10 cellular contexts compared by ENCODE assay signal in genomic region chr2:25253153-25253617, GRCh38.
DNase-seq lines count a peak whose midpoint lies in the region; ATAC-seq and TF ChIP-seq lines count a peak whose summit lies in the region.
"Had no signal": no experiment of that assay in that cellular context is flagged by ENCODE, and none has a peak within 500 bp of the region (broad histone marks: within the 10 kb centered on the region; RNA-seq: fewer than 3 reads in every experiment).

No MANE protein-coding gene starts in this region.

- ATAC-seq in central memory CD8-positive, alpha-beta T cell (replicated peaks; ENCODE audit: extremely low read depth, poor library complexity, severe bottlenecking), result no peak
- no peak for ATAC-seq in HG03175 (IDR thresholded peaks at IDR 0.05; ENCODE audit: unreplicated experiment)

- H3K9me3 Mint-ChIP-seq in activated naive CD4-positive, alpha-beta T cell treated with anti-CD3 and anti-CD28 coated beads, Interleukin-2, amount 10 ng/mL, durations not matched to agents 7 days and 5 days, result no peaks in the 10 kb centered on the region
- no peaks in the 10 kb centered on the region for H3K9me3 Mint-ChIP-seq in central memory CD8-positive, alpha-beta T cell

- no peaks in the 10 kb centered on the region for H3K36me3 ChIP-seq in mucosa of stomach (ENCODE audit: control insufficient read depth, insufficient read depth, low read length)
- no peaks in the 10 kb centered on the region for H3K36me3 ChIP-seq in transverse colon

- peaks cover 42% of the 10 kb centered on the region for H3K36me3 Mint-ChIP-seq in activated naive CD4-positive, alpha-beta T cell treated with anti-CD3 and anti-CD28 coated beads, Interleukin-2, amount 10 ng/mL, durations not matched to agents 7 days and 5 days
- peaks cover 6% of the 10 kb centered on the region for H3K36me3 Mint-ChIP-seq in central memory CD8-positive, alpha-beta T cell (ENCODE audit: insufficient read depth)

- 82 to 85% methylated on average over 10 to 11 of the region's 11 CpGs for WGBS in transverse colon (ENCODE audit: low coverage in 1 of 2), 2 donors

- H3K9me3 ChIP-seq in mucosa of stomach (ENCODE audit: control insufficient read depth, low read length) (no peaks in the 10 kb centered on the region), transverse colon (no peaks in the 10 kb centered on the region)

- intact Hi-C loops in transverse colon (cut with DNase I; ENCODE audit: low total_unique reads), result no loop called here

- H3K9ac ChIP-seq in mucosa of stomach (ENCODE audit: low read length), result peak overlapping the region; percentile 73

- peak overlapping the region; percentile 84 to 90 (median 88) for H3K27ac ChIP-seq in transverse colon

- TF ChIP-seq POLR2A in transverse colon (IDR thresholded peaks at IDR 0.05), result no peak

- no peaks in the 10 kb centered on the region for H3K27me3 Mint-ChIP-seq in activated naive CD4-positive, alpha-beta T cell treated with anti-CD3 and anti-CD28 coated beads, Interleukin-2, amount 10 ng/mL, durations not matched to agents 7 days and 5 days
- no peaks in the 10 kb centered on the region for H3K27me3 Mint-ChIP-seq in central memory CD8-positive, alpha-beta T cell

- no peak overlapping the region for H3K4me3 ChIP-seq in mucosa of stomach (ENCODE audit: low read length)
- peak overlapping the region in 2 of 4 donors; percentile 70 to 77 for H3K4me3 ChIP-seq in transverse colon

- CTCF ChIA-PET in activated naive CD4-positive, alpha-beta T cell treated with anti-CD3 and anti-CD28 coated beads, Interleukin-2, amount 10 ng/mL, durations not matched to agents 7 days and 5 days (lab: Charles Lee), result no interaction called here

- H3K4me3 Mint-ChIP-seq in activated naive CD4-positive, alpha-beta T cell treated with anti-CD3 and anti-CD28 coated beads, Interleukin-2, amount 10 ng/mL, durations not matched to agents 7 days and 5 days, result peak overlapping the region; percentile 58
- H3K4me3 Mint-ChIP-seq in central memory CD8-positive, alpha-beta T cell, result peak overlapping the region; percentile 69

- no peak for TF ChIP-seq CTCF in transverse colon (IDR thresholded peaks at IDR 0.05)

- H3K27me3 ChIP-seq in mucosa of stomach (ENCODE audit: control insufficient read depth, insufficient read depth, low read length), result no peaks in the 10 kb centered on the region
- H3K27me3 ChIP-seq in transverse colon, result no peaks in the 10 kb centered on the region

- in situ Hi-C loops in transverse colon (cut with MboI; ENCODE audit: low pct_ligation_motif_present in 1 of 4, low pct_unique_long_range_greater_than_20kb in 1 of 4, low sequenced_read_pairs in 3 of 4), result no loop called here

- peaks cover 32% of the 10 kb centered on the region for H3K4me1 Mint-ChIP-seq in activated naive CD4-positive, alpha-beta T cell treated with anti-CD3 and anti-CD28 coated beads, Interleukin-2, amount 10 ng/mL, durations not matched to agents 7 days and 5 days
- H3K4me1 Mint-ChIP-seq in central memory CD8-positive, alpha-beta T cell, result peaks cover 17% of the 10 kb centered on the region

- H3K4me1 ChIP-seq in mucosa of stomach (ENCODE audit: control insufficient read depth, insufficient read depth, low read length) (peaks cover 23% of the 10 kb centered on the region), transverse colon (peaks cover 5 to 34% (median 20%) of the 10 kb centered on the region in 4 donors)

- DNase-seq in activated naive CD4-positive, alpha-beta T cell treated with anti-CD3 and anti-CD28 coated beads, Interleukin-2, amount 10 ng/mL, durations not matched to agents 7 days and 5 days, result no peak
- no peak for DNase-seq in activated naive CD4-positive, alpha-beta T cell treated with anti-CD3 and anti-CD28 coated beads, Interleukin-2, amount 50 U/mL, for 16 hours
- DNase-seq in central memory CD8-positive, alpha-beta T cell (ENCODE audit: low spot score in 2 of 2), result no peak
- DNase-seq in transverse colon, result no peak
- no peak for DNase-seq in H4 (ENCODE audit: low spot score)
- no peak for DNase-seq in activated CD8-positive, alpha-beta memory T cell treated with anti-CD3 and anti-CD28 coated beads, Interleukin-2, amount 50 U/mL, for 4 hours
- DNase-seq: C1 segment of cervical spinal cord, head of caudate nucleus had no signal

- TF ChIP-seq EP300 in transverse colon (IDR thresholded peaks at IDR 0.05; ENCODE audit: low read depth), result no peak

- peak overlapping the region; percentile 53 for H3K27ac Mint-ChIP-seq in activated naive CD4-positive, alpha-beta T cell treated with anti-CD3 and anti-CD28 coated beads, Interleukin-2, amount 10 ng/mL, durations not matched to agents 7 days and 5 days
- peak overlapping the region; percentile 69 for H3K27ac Mint-ChIP-seq in central memory CD8-positive, alpha-beta T cell (ENCODE audit: low read depth)
